In genomic region chr4:121799888-121800501, GRCh38 we compare ENCODE assay signal across 10 cellular contexts. TPM values are rescaled to one million over a fixed set of nuclear protein-coding genes. Genes with fewer than 3 reads are reported as not detected.
DNase-seq lines count a peak whose midpoint lies in the region; ATAC-seq, FAIRE-seq and TF ChIP-seq lines count a peak whose summit lies in the region.
"Had no signal": no experiment of that assay in that cellular context is flagged by ENCODE, and none has a peak within 500 bp of the region (broad histone marks: within the 10 kb centered on the region; RNA-seq: fewer than 3 reads in every experiment).

No MANE protein-coding gene starts in this region.

- H3K27ac ChIP-seq in A549: no peak overlapping the region; a peak in 1 of 6 replicates
- no peak overlapping the region; the same call in 1 of the 2 replicates for H3K27ac ChIP-seq in GM23338 (ENCODE audit: low read depth)

- no peak for FAIRE-seq in A549 (lab: Jason Lieb, UNC)

- ATAC-seq in A549 (no peak), GM23338 (no peak), HG02798 (IDR thresholded peaks at IDR 0.05; ENCODE audit: poor library complexity, unreplicated experiment) (no peak)
- ATAC-seq in natural killer cell treated with Interleukin-12 subunit alpha and Interleukin-12 subunit beta and Interleukin-15 and Interleukin-18, amount 100 ng/mL, for 72 hours: no peak

- H3K9me3 ChIP-seq in A549 (no peaks in the 10 kb centered on the region), adipocyte (ENCODE audit: control insufficient read depth, low read length) (no peaks in the 10 kb centered on the region)

- no peak overlapping the region for H3K9ac ChIP-seq in adipocyte (ENCODE audit: low read length)

- no peaks in the 10 kb centered on the region for H3K9me2 ChIP-seq in GM23338 (ENCODE audit: insufficient read depth)

- peaks cover 9% of the 10 kb centered on the region for H3K27me3 Mint-ChIP-seq in GM23338 (ENCODE audit: insufficient read depth, low read depth, poor library complexity)
- H3K27me3 Mint-ChIP-seq in natural killer cell treated with Interleukin-12 subunit alpha and Interleukin-12 subunit beta and Interleukin-15 and Interleukin-18, amount 100 ng/mL, for 72 hours: peaks cover 7 to 8% of the 10 kb centered on the region in 2 donors

- TF ChIP-seq POLR2A in A549 (IDR thresholded peaks at IDR 0.05; ENCODE audit: low read length): no peak

- in situ Hi-C loops in GM13977 (cut with MboI; ENCODE audit: low pct_unique_long_range_greater_than_20kb, low sequenced_read_pairs, unreplicated experiment): no loop called here

- H3K4me1 ChIP-seq in A549 (0 out of 3 replicates have a peak, but pooled peaks cover 11% of the 10 kb centered on the region), GM23338 (ENCODE audit: insufficient read depth) (peaks cover 11% of the 10 kb centered on the region), adipocyte (ENCODE audit: control insufficient read depth, insufficient read depth, low read length) (peaks cover 18% of the 10 kb centered on the region)

- H3K27ac Mint-ChIP-seq in GM23338: no peak overlapping the region
- H3K27ac Mint-ChIP-seq in natural killer cell treated with Interleukin-12 subunit alpha and Interleukin-12 subunit beta and Interleukin-15 and Interleukin-18, amount 100 ng/mL, for 72 hours: peak overlapping the region; percentile 90 to 98

- TF ChIP-seq EP300 in A549 (IDR thresholded peaks at IDR 0.05): no peak

- peak overlapping the region; percentile 36; the same call in 2 of the 3 replicates for H3K4me3 Mint-ChIP-seq in GM23338
- peak overlapping the region; percentile 93 for H3K4me3 Mint-ChIP-seq in natural killer cell treated with Interleukin-12 subunit alpha and Interleukin-12 subunit beta and Interleukin-15 and Interleukin-18, amount 100 ng/mL, for 72 hours

- H3K4me1 Mint-ChIP-seq in GM23338: peaks cover 33% of the 10 kb centered on the region
- peaks cover 32 to 38% of the 10 kb centered on the region in 2 donors for H3K4me1 Mint-ChIP-seq in natural killer cell treated with Interleukin-12 subunit alpha and Interleukin-12 subunit beta and Interleukin-15 and Interleukin-18, amount 100 ng/mL, for 72 hours (ENCODE audit: low read depth in 2 of 2)

- POLR2A ChIA-PET in A549 (lab: Yijun Ruan, JAX): interaction anchor here (0.7 to 1.5 kb wide), 2 partner anchors 10 to 103 kb away, joined by 3 to 4 read pairs; partner anchors contain the start of gene ANXA5

- no peak for TF ChIP-seq CTCF in A549 (IDR thresholded peaks at IDR 0.05)
- TF ChIP-seq CTCF in GM23338 (conservative IDR thresholded peaks at IDR 0.05; ENCODE audit: low read depth in 2 of 2): no peak
- TF ChIP-seq CTCF in GM13977 (IDR thresholded peaks at IDR 0.05; ENCODE audit: extremely low read depth, insufficient read depth, missing control alignments): no peak

- H3K79me2 ChIP-seq in GM23338 (replicated peaks; ENCODE audit: insufficient read depth): peaks cover 28% of the 10 kb centered on the region

- H2AFZ ChIP-seq in GM23338: no peak overlapping the region

- H3K4me3 ChIP-seq in A549 (no peak overlapping the region), GM23338 (no peak overlapping the region), adipocyte (ENCODE audit: low read length) (peak overlapping the region; percentile 98)

- peaks cover 30% of the 10 kb centered on the region for H3K36me3 Mint-ChIP-seq in GM23338 (ENCODE audit: low read depth)
- peaks cover 13% of the 10 kb centered on the region for H3K36me3 Mint-ChIP-seq in natural killer cell treated with Interleukin-12 subunit alpha and Interleukin-12 subunit beta and Interleukin-15 and Interleukin-18, amount 100 ng/mL, for 72 hours

- H4K20me1 ChIP-seq in GM23338 (replicated peaks; ENCODE audit: insufficient read depth): 0 out of 2 replicates have a peak, but pooled peaks cover 5% of the 10 kb centered on the region

- H3K36me3 ChIP-seq in GM23338 (ENCODE audit: insufficient read depth) (peaks cover 24% of the 10 kb centered on the region), adipocyte (ENCODE audit: control insufficient read depth, insufficient read depth, low read length, severe bottlenecking) (peaks cover 22% of the 10 kb centered on the region)

- no peaks in the 10 kb centered on the region for H3K9me3 Mint-ChIP-seq in GM23338
- H3K9me3 Mint-ChIP-seq in natural killer cell treated with Interleukin-12 subunit alpha and Interleukin-12 subunit beta and Interleukin-15 and Interleukin-18, amount 100 ng/mL, for 72 hours: no peaks in the 10 kb centered on the region

- peak overlapping the region; percentile 82 for H3K4me2 ChIP-seq in A549
- H3K4me2 ChIP-seq in GM23338: no peak overlapping the region

- CTCF ChIA-PET in A549 (lab: Yijun Ruan, JAX): no interaction called here

- 85% methylated on average over 2 of the region's 2 CpGs for WGBS in A549 (ENCODE audit: missing lambda C conversion rate)

- no peak for TF ChIP-seq RAD21 in A549 (conservative IDR thresholded peaks at IDR 0.05 in 1 of 2, IDR thresholded peaks at IDR 0.05 in 1 of 2)

- DNase-seq in A549 (ENCODE audit: low read depth in 1 of 2, low spot score in 1 of 2): no peak
- DNase-seq in GM23338 (ENCODE audit: low spot score): no peak
- DNase-seq in adipocyte (ENCODE audit: low read depth): no peak
- DNase-seq in natural killer cell treated with Interleukin-12 subunit alpha and Interleukin-12 subunit beta and Interleukin-15 and Interleukin-18, amount 100 ng/mL, for 72 hours (ENCODE audit: low spot score): no peak
- DNase-seq in GM19238 (ENCODE audit: insufficient read length, low spot score): no peak
- no peak for DNase-seq in HT-29 (ENCODE audit: low spot score)
- no peak for DNase-seq in GM13977 (ENCODE audit: low spot score)
- DNase-seq: foreskin keratinocyte, NCI-H526 treated with DMSO at 0.1 percent for 48 hours had no signal

- H3K27me3 ChIP-seq in GM23338 (ENCODE audit: insufficient read depth) (no peaks in the 10 kb centered on the region), adipocyte (replicated peaks; ENCODE audit: control insufficient read depth, insufficient read depth, low read length) (no peaks in the 10 kb centered on the region)
- H3K27me3 ChIP-seq: foreskin keratinocyte had no signal

- H3F3A ChIP-seq in GM23338 (replicated peaks; ENCODE audit: low read depth): no peaks in the 10 kb centered on the region

TF ChIP-seq in A549, 52 proteins besides CTCF, POLR2A, EP300 and RAD21 (continues in another document):
- TF ChIP-seq ZNF302 (CRISPR knock-in tag; IDR thresholded peaks at IDR 0.05): no peak
- no peak for TF ChIP-seq SMC3 (IDR thresholded peaks at IDR 0.05)
- TF ChIP-seq CHD2 (IDR thresholded peaks at IDR 0.05; ENCODE audit: low read length, partially characterized antibody): no peak
- TF ChIP-seq FOSL2 (IDR thresholded peaks at IDR 0.05): no peak
- TF ChIP-seq FOSL2 (CRISPR knock-in tag; IDR thresholded peaks at IDR 0.05): no peak

TF ChIP-seq in GM23338, 12 proteins besides CTCF, POLR2A, EP300 and RAD21 (continues in another document):
- no peak for TF ChIP-seq POLR2AphosphoS5 (IDR thresholded peaks at IDR 0.05; ENCODE audit: low read depth)
- TF ChIP-seq NANOG (IDR thresholded peaks at IDR 0.05; ENCODE audit: borderline replicate concordance): no peak
- no peak for TF ChIP-seq ZNF114 (CRISPR knock-in tag; IDR thresholded peaks at IDR 0.05)
- TF ChIP-seq ETS1 (IDR thresholded peaks at IDR 0.05): no peak
- no peak for TF ChIP-seq STAT1 (IDR thresholded peaks at IDR 0.05; ENCODE audit: unreplicated experiment)

RNA-seq across cellular contexts. Expression of gene EXOSC9, which starts 1.1 kb away (rescaled TPM):
- polyA plus RNA-seq in A549 (2011; rRNA removed): 30.7 and 43.1 TPM in 2 replicates
- polyA plus RNA-seq in A549 (2012; cell fraction: cytosol; rRNA removed): 15.0 and 16.9 TPM in 2 replicates
- 12.0 and 14.4 TPM in 2 replicates for polyA plus RNA-seq in A549 (2012; cell fraction: nucleus; rRNA removed)
- 31.6 to 36.2 TPM (median 33.6 TPM) in 3 replicates for polyA plus RNA-seq in A549 (2017; fragmentation: RNase III; extraction: RNeasy Plus Mini Kit Qiagen cat#74134 plus additional on column Dnase treatment)
- 18.0 and 23.7 TPM in 2 replicates for polyA minus RNA-seq in A549 (2011; rRNA and poly(A)+ RNA removed)
- 68.8 and 71.9 TPM in 2 replicates for total RNA-seq in GM23338 (2014; rRNA removed; shearing (Covaris generic))
- 95.2 and 105 TPM in 2 replicates for polyA plus RNA-seq in GM23338 (2016; fragmentation: Nextera tagmentation; extraction: Ambion mirVana)
- 10 to 100 TPM; 44.0 to 85.3 TPM for total RNA-seq in natural killer cell treated with Interleukin-12 subunit alpha and Interleukin-12 subunit beta and Interleukin-15 and Interleukin-18, amount 100 ng/mL, for 72 hours
- 19.0 and 24.6 TPM in 2 replicates for total RNA-seq in HT-29 (2014; rRNA removed; shearing (Covaris generic))

RNA-seq across cellular contexts. Expression of gene CCNA2, which starts 23.7 kb away (rescaled TPM):
- 44.2 and 51.0 TPM in 2 replicates for polyA plus RNA-seq in A549 (2011; rRNA removed)
- 25.3 and 29.7 TPM in 2 replicates for polyA plus RNA-seq in A549 (2012; cell fraction: cytosol; rRNA removed)
- 19.0 and 24.0 TPM in 2 replicates for polyA plus RNA-seq in A549 (2012; cell fraction: nucleus; rRNA removed)
- polyA plus RNA-seq in A549 (2017; fragmentation: RNase III; extraction: RNeasy Plus Mini Kit Qiagen cat#74134 plus additional on column Dnase treatment): 33.2 to 36.8 TPM (median 34.9 TPM) in 3 replicates
- 13.6 and 16.0 TPM in 2 replicates for polyA minus RNA-seq in A549 (2011; rRNA and poly(A)+ RNA removed)
- total RNA-seq in GM23338 (2014; rRNA removed; shearing (Covaris generic)): 160 and 167 TPM in 2 replicates
- polyA plus RNA-seq in GM23338 (2016; fragmentation: Nextera tagmentation; extraction: Ambion mirVana): 57.9 and 60.5 TPM in 2 replicates
- 10 to 100 TPM; 46.3 to 64.1 TPM for total RNA-seq in natural killer cell treated with Interleukin-12 subunit alpha and Interleukin-12 subunit beta and Interleukin-15 and Interleukin-18, amount 100 ng/mL, for 72 hours
- 90.9 and 94.6 TPM in 2 replicates for total RNA-seq in HT-29 (2014; rRNA removed; shearing (Covaris generic))

RNA-seq across cellular contexts. Expression of gene SMIM43, which starts 35.0 kb away (rescaled TPM):
- polyA plus RNA-seq in A549 (2011; rRNA removed) (0.12 TPM in 2 replicates), A549 (2017; fragmentation: RNase III; extraction: RNeasy Plus Mini Kit Qiagen cat#74134 plus additional on column Dnase treatment) (0.38 to 0.45 TPM (median 0.41 TPM) in 3 replicates), GM23338 (2016; fragmentation: Nextera tagmentation; extraction: Ambion mirVana) (0.21 and 0.26 TPM in 2 replicates)
- 0.03 and 0.13 TPM in 2 replicates for polyA plus RNA-seq in A549 (2012; cell fraction: cytosol; rRNA removed)
- 0.02 TPM in 1 of 2 replicates, not detected in the other for polyA plus RNA-seq in A549 (2012; cell fraction: nucleus; rRNA removed)
- polyA minus RNA-seq in A549 (2011; rRNA and poly(A)+ RNA removed): not detected in 2 replicates
- total RNA-seq in GM23338 (2014; rRNA removed; shearing (Covaris generic)): 0.56 TPM in 1 of 2 replicates, not detected in the other
- total RNA-seq in natural killer cell treated with Interleukin-12 subunit alpha and Interleukin-12 subunit beta and Interleukin-15 and Interleukin-18, amount 100 ng/mL, for 72 hours: not detected
- not detected in 2 replicates for total RNA-seq in HT-29 (2014; rRNA removed; shearing (Covaris generic))
- total RNA-seq: foreskin keratinocyte had no signal
